18 cellular contexts compared by ENCODE assay signal in genomic region chr4:40377462-40378385, GRCh38. TPM values are rescaled to one million over a fixed set of nuclear protein-coding genes. Genes with fewer than 3 reads are reported as not detected.
DNase-seq lines count a peak whose midpoint lies in the region; ATAC-seq and TF ChIP-seq lines count a peak whose summit lies in the region.
"Had no signal": no experiment of that assay in that cellular context is flagged by ENCODE, and none has a peak within 500 bp of the region (broad histone marks: within the 10 kb centered on the region; RNA-seq: fewer than 3 reads in every experiment).

No MANE protein-coding gene starts in this region.

- TF ChIP-seq CTCF in HL-60 (IDR thresholded peaks at IDR 0.05; ENCODE audit: insufficient read depth, low read length) (no peak), brain microvascular endothelial cell (IDR thresholded peaks at IDR 0.05; ENCODE audit: low read depth, low read length, missing control alignments) (no peak), PC-3 (conservative IDR thresholded peaks at IDR 0.05; ENCODE audit: low read depth, low read length) (no peak), sigmoid colon (IDR thresholded peaks at IDR 0.05) (no peak)

- no peaks in the 10 kb centered on the region for H3K79me2 ChIP-seq in PC-3 (ENCODE audit: low read length)

- H3K36me3 ChIP-seq in brain microvascular endothelial cell (replicated peaks) (no peaks in the 10 kb centered on the region), PC-3 (ENCODE audit: low read depth, low read length) (no peaks in the 10 kb centered on the region), sigmoid colon (no peaks in the 10 kb centered on the region)

- no peaks in the 10 kb centered on the region for H4K20me1 ChIP-seq in PC-3 (ENCODE audit: low read length)

- H3K9me2 ChIP-seq in PC-3 (replicated peaks; ENCODE audit: low read length), result no peaks in the 10 kb centered on the region

- H3K4me3 ChIP-seq in HL-60 (replicated peaks; ENCODE audit: insufficient read depth, low read length), result no peak overlapping the region
- no peak overlapping the region for H3K4me3 ChIP-seq in brain microvascular endothelial cell (ENCODE audit: low read depth, low read length)
- H3K4me3 ChIP-seq in PC-3 (ENCODE audit: low read length), result no peak overlapping the region
- H3K4me3 ChIP-seq in sigmoid colon, result no peak overlapping the region

- no peak overlapping the region for H3K4me2 ChIP-seq in PC-3 (ENCODE audit: low read length)

- BruUV-seq in PC-3 (replicated peaks; lab: Mats Ljungman, UMichigan), result no TSS peak

- H3K9me3 ChIP-seq in PC-3 (ENCODE audit: low read length) (no peaks in the 10 kb centered on the region), sigmoid colon (no peaks in the 10 kb centered on the region)

- TF ChIP-seq POLR2A in sigmoid colon (IDR thresholded peaks at IDR 0.05), result no peak

- CTCF ChIA-PET in PC-3 (lab: Charles Lee), result interaction anchor here (0.6 kb wide), 1 partner anchor 61 kb away, joined by 3 read pairs; no protein-coding TSS in a partner anchor

- H3K27ac ChIP-seq in HL-60 (replicated peaks) (0 out of 2 replicates have a peak overlapping the region, but pooled peaks have one; percentile 8), brain microvascular endothelial cell (no peak overlapping the region), PC-3 (ENCODE audit: low read length) (no peak overlapping the region), sigmoid colon (no peak overlapping the region)

- intact Hi-C loops in left colon (cut with DNase I, micrococcal nuclease), result no loop called here
- intact Hi-C loops in PC-3 (cut with micrococcal nuclease), result no loop called here
- intact Hi-C loops in sigmoid colon (cut with DNase I), result no loop called here

- TF ChIP-seq EP300 in sigmoid colon (IDR thresholded peaks at IDR 0.05), result no peak

- H3K27me3 ChIP-seq in HL-60 (ENCODE audit: insufficient read depth, poor library complexity, severe bottlenecking), result no peaks in the 10 kb centered on the region
- H3K27me3 ChIP-seq in brain microvascular endothelial cell (replicated peaks), result no peaks in the 10 kb centered on the region
- H3K27me3 ChIP-seq in PC-3 (ENCODE audit: low read length), result no peaks in the 10 kb centered on the region
- H3K27me3 ChIP-seq in sigmoid colon, result no peaks in the 10 kb centered on the region

- DNase-seq in Caki2 (ENCODE audit: low read depth) (peak; percentile 42), HL-60 (ENCODE audit: low read depth in 1 of 2, low spot score in 1 of 2) (peak; percentile 10 to 24), brain microvascular endothelial cell (peak; percentile 7), left colon (peak in 1 of 2 donors; percentile 44), PC-3 (no peak), KG1 (lab: John Stamatoyannopoulos, UW) (no peak), NCI-H2227 (lab: John Stamatoyannopoulos, UW; ENCODE audit: unreplicated experiment) (no peak), sigmoid colon (no peak)
- DNase-seq: activated CD8-positive, alpha-beta T cell treated with anti-CD3 and anti-CD28 coated beads for 36 hours; activated gamma-delta T cell treated with Interleukin-2 at 50 U/mL for 16 hours; AML-193; NCI-H1930; NCI-H82; stimulated activated CD4-positive, alpha-beta T cell treated with anti-CD3 and anti-CD28 coated beads, Interleukin-12 subunit alpha, Interleukin-12 subunit beta, amount 100 ng/mL, for 4 hours had no signal

- 40 to 70% methylated on average over 9 of the region's 9 CpGs for WGBS in sigmoid colon, 2 donors

- H2AFZ ChIP-seq in PC-3 (ENCODE audit: low read length), result no peak overlapping the region

- ATAC-seq in left colon, result peak; percentile 91
- no peak for ATAC-seq in PC-3
- ATAC-seq: activated CD8-positive, alpha-beta T cell treated with anti-CD3 and anti-CD28 coated beads for 36 hours; Right ventricle myocardium inferior had no signal

- H3F3A ChIP-seq in PC-3 (ENCODE audit: low read length, unreplicated experiment), result no peaks in the 10 kb centered on the region

- in situ Hi-C loops in Caki2 (cut with HindIII; ENCODE audit: low pct_unique_long_range_greater_than_20kb, low sequenced_read_pairs) (no loop called here), brain microvascular endothelial cell (cut with HindIII; ENCODE audit: low pct_ligation_motif_present, low sequenced_read_pairs) (no loop called here)

- H3K4me1 ChIP-seq in PC-3 (ENCODE audit: insufficient read depth, low read length) (no peaks in the 10 kb centered on the region), sigmoid colon (no peaks in the 10 kb centered on the region)

- H3K9ac ChIP-seq in PC-3 (ENCODE audit: low read length), result no peak overlapping the region

- POLR2A ChIA-PET in PC-3 (lab: Charles Lee; ENCODE audit: unreplicated experiment), result no interaction called here

RNA-seq across cellular contexts. Expression of gene CHRNA9, which starts 42.6 kb away (rescaled TPM):
- total RNA-seq in Caki2 (2014; rRNA removed; shearing (Covaris generic); ENCODE audit: low replicate concordance), result not detected in 2 replicates
- not detected for total RNA-seq in left colon
- not detected in 2 replicates for total RNA-seq in PC-3 (2014; rRNA removed)
- total RNA-seq in sigmoid colon, result not detected
- polyA plus RNA-seq in sigmoid colon, result not detected
- total RNA-seq: epithelial cell of proximal tubule, mesothelial cell of epicardium, Right ventricle myocardium inferior, ureter had no signal

Comparison
In these comparisons a context has a peak if more than half of its experiments do, and no peak if none do; other contexts are left out.
1. DNase-seq: peak in Caki2 (single experiment), HL-60 (2 of 2) and brain microvascular endothelial cell (single experiment); none in PC-3 (single experiment), KG1 (single experiment), NCI-H2227 (single experiment) and sigmoid colon (single experiment).